26 cellular contexts compared by ENCODE assay signal in genomic region chr7:557556-557877, GRCh38. TPM values are rescaled to one million over a fixed set of nuclear protein-coding genes. Genes with fewer than 3 reads are reported as not detected.
DNase-seq lines count a peak whose midpoint lies in the region; ATAC-seq, FAIRE-seq and TF ChIP-seq lines count a peak whose summit lies in the region.
"Had no signal": no experiment of that assay in that cellular context is flagged by ENCODE, and none has a peak within 500 bp of the region (broad histone marks: within the 10 kb centered on the region; RNA-seq: fewer than 3 reads in every experiment).

No MANE protein-coding gene starts in this region.

- H3K9me3 ChIP-seq in left ventricle myocardium inferior (replicated peaks), result peaks cover 4% of the 10 kb centered on the region
- peaks cover 0 to 2% (median 0%) of the 10 kb centered on the region in 3 donors for H3K9me3 ChIP-seq in tibial artery
- H3K9me3 ChIP-seq: MG63, SJSA1 had no signal

- POLR2A ChIA-PET in HEK293T (lab: Yijun Ruan, JAX), result no interaction called here

- H3K36me3 ChIP-seq in left ventricle myocardium inferior (no peaks in the 10 kb centered on the region), tibial artery (no peaks in the 10 kb centered on the region)
- H3K36me3 ChIP-seq: MG63, SJSA1 had no signal

- DNase-seq in Right ventricle myocardium inferior (ENCODE audit: missing footprints) (peak; percentile 65), left ventricle myocardium inferior (no peak), hepatic stellate cell (ENCODE audit: low spot score) (peak; percentile 59), tibial artery (peak in 1 of 2 donors; percentile 88), GM12892 (ENCODE audit: insufficient read length) (no peak), HEK293T (ENCODE audit: extremely low spot score) (no peak), HUDEP-2 (lab: John Stamatoyannopoulos, UW; ENCODE audit: unreplicated experiment in 76 of 76) (no peak)
- DNase-seq: Caco-2; EL; GDM1; GOT3; KG1; MG63; NCI-H2029; NCI-H446 treated with DMSO at 0.1 percent for 48 hours; NCI-H526; NCI-H82; NK-92 treated with Interleukin-12 subunit alpha and Interleukin-12 subunit beta, amount 100 ng/mL, for 24 hours; PC-3 had no signal

- intact Hi-C loops in Right ventricle myocardium inferior (cut with DNase I), result no loop called here
- intact Hi-C loops in left ventricle myocardium inferior (cut with micrococcal nuclease), result no loop called here
- intact Hi-C loops in tibial artery (cut with DNase I; ENCODE audit: low total_unique reads), result no loop called here

- CTCF ChIA-PET in HEK293T (lab: Yijun Ruan, JAX), result interaction anchor here (0.6 kb wide), 1 partner anchor 124 kb away, joined by 6 read pairs; no protein-coding TSS in a partner anchor

- FAIRE-seq in GM12892 (lab: Jason Lieb, UNC), result no peak
- FAIRE-seq: GM12878 had no signal

- H3K27me3 ChIP-seq in left ventricle myocardium inferior (ENCODE audit: low read depth) (no peaks in the 10 kb centered on the region), tibial artery (no peaks in the 10 kb centered on the region)
- H3K27me3 ChIP-seq: MG63, SJSA1 had no signal

- no peak for TF ChIP-seq CTCF in left ventricle myocardium inferior (IDR thresholded peaks at IDR 0.05; ENCODE audit: borderline replicate concordance)
- TF ChIP-seq CTCF in tibial artery (IDR thresholded peaks at IDR 0.05), result no peak

- no peak for TF ChIP-seq POLR2A in GM12892 (IDR thresholded peaks at IDR 0.05; ENCODE audit: low read depth, low read length)

- H3K27ac ChIP-seq in left ventricle myocardium inferior (replicated peaks) (no peak overlapping the region), cingulate gyrus (ENCODE audit: low read depth, low read length) (peak overlapping the region; percentile 79), tibial artery (peak overlapping the region; percentile 66 to 73)
- H3K27ac ChIP-seq: 22Rv1, C4-2B, SJSA1 had no signal

- ATAC-seq in Right ventricle myocardium inferior, result no peak
- ATAC-seq: CD8-positive, alpha-beta T cell; GM12878; HCT116; PC-3 had no signal

- H3K4me3 ChIP-seq in left ventricle myocardium inferior (no peak overlapping the region), tibial artery (no peak overlapping the region)
- H3K4me3 ChIP-seq: GM12878, MG63, SJSA1 had no signal

- H3K4me1 ChIP-seq in left ventricle myocardium inferior (peaks cover 6% of the 10 kb centered on the region), tibial artery (peaks cover 0 to 27% (median 4%) of the 10 kb centered on the region in 4 donors)
- H3K4me1 ChIP-seq: Caco-2, SJSA1 had no signal

TF ChIP-seq in HEK293T, 16 proteins besides CTCF, POLR2A, EP300 and RAD21:
- TF ChIP-seq NFRKB (IDR thresholded peaks at IDR 0.05) (no peak), SP1 (IDR thresholded peaks at IDR 0.05) (no peak), L3MBTL2 (conservative IDR thresholded peaks at IDR 0.05) (no peak), ZNF384 (IDR thresholded peaks at IDR 0.05) (no peak), ELF4 (IDR thresholded peaks at IDR 0.05) (no peak), FOXK2 (IDR thresholded peaks at IDR 0.05) (no peak)
TF ChIP-seq in HEK293T: peak in this region for 0.

RNA-seq across cellular contexts. Expression of gene PDGFA, which starts 37.9 kb away (rescaled TPM):
- total RNA-seq in Right ventricle myocardium inferior (37.2 TPM), left ventricle myocardium inferior (26.0 TPM)
- polyA plus RNA-seq in GM12892 (2012; ENCODE audit: missing spikeins), result 3.2 TPM

Comparison
In these comparisons a context has a peak if more than half of its experiments do, and no peak if none do; other contexts are left out.
1. DNase-seq: peak in Right ventricle myocardium inferior (single experiment) and hepatic stellate cell (single experiment); none in left ventricle myocardium inferior (single experiment), GM12892 (single experiment), HEK293T (single experiment) and HUDEP-2 (0 of 76).